1 cellular context compared by ENCODE assay signal in genomic region chr14:77076118-77076631, GRCh38.
TF ChIP-seq lines count a peak whose summit lies in the region.

No MANE protein-coding gene starts in this region.

TF ChIP-seq in K562, 482 proteins besides CTCF, POLR2A, EP300 and RAD21 (continued from another document):
- TF ChIP-seq PRDM10 (IDR thresholded peaks at IDR 0.05; ENCODE audit: partially characterized antibody) (peak; percentile 64), NR2C2 (CRISPR knock-in tag; IDR thresholded peaks at IDR 0.05) (no peak), NR2C2 (tag; IDR thresholded peaks at IDR 0.05) (peak; percentile 35; the same call in 1 of the 2 replicates)
TF ChIP-seq in K562: peak in this region for 2.
